ENCODE assay signal across 8 cellular contexts in genomic region chr7:32992750-32993149, GRCh38. TPM values are rescaled to one million over a fixed set of nuclear protein-coding genes. Genes with fewer than 3 reads are reported as not detected.
DNase-seq lines count a peak whose midpoint lies in the region; ATAC-seq, FAIRE-seq and TF ChIP-seq lines count a peak whose summit lies in the region.
"Not testable (repeated sequence)": the region's sequence is repeated elsewhere in the genome, so short reads cannot be mapped to it uniquely, and the experiment has no call there.

No MANE protein-coding gene starts in this region.

- H3K36me3 ChIP-seq in RWPE2 (ENCODE audit: low read depth) = peaks cover 13% of the 10 kb centered on the region
- H3K36me3 ChIP-seq in colonic mucosa; lung (ENCODE audit: control insufficient read depth in 2 of 2, insufficient read depth in 2 of 2, low read length in 2 of 2); pancreas: not testable (repeated sequence)

- 45 to 51% methylated on average over 6 of the region's 6 CpGs for WGBS in lung, 2 donors
- 77% methylated on average over 6 of the region's 6 CpGs for WGBS in pancreas, 2 donors

- TF ChIP-seq CTCF in RWPE2 (IDR thresholded peaks at IDR 0.05; ENCODE audit: poor library complexity, severe bottlenecking); colonic mucosa (IDR thresholded peaks at IDR 0.05); lung (IDR thresholded peaks at IDR 0.05; ENCODE audit: control extremely low read depth, extremely low read depth); pancreas (IDR thresholded peaks at IDR 0.05); type B pancreatic cell (conservative IDR thresholded peaks at IDR 0.05): not testable (repeated sequence)

- CTCF ChIA-PET in activated naive CD4-positive, alpha-beta T cell treated with anti-CD3 and anti-CD28 coated beads for 36 hours (lab: Charles Lee) = not testable (repeated sequence)

- H3K36me3 Mint-ChIP-seq in activated naive CD4-positive, alpha-beta T cell treated with anti-CD3 and anti-CD28 coated beads for 36 hours (ENCODE audit: low read depth) = not testable (repeated sequence)
- peaks cover 14% of the 10 kb centered on the region for H3K36me3 Mint-ChIP-seq in type B pancreatic cell

- H3K27me3 ChIP-seq in RWPE2 (ENCODE audit: insufficient read depth, poor library complexity, severe bottlenecking); colonic mucosa; lung (ENCODE audit: control insufficient read depth, insufficient read depth); pancreas: not testable (repeated sequence)

- FAIRE-seq in pancreas (lab: Jason Lieb, UNC) = peak; percentile 26

- not testable (repeated sequence) for H3K27me3 Mint-ChIP-seq in activated naive CD4-positive, alpha-beta T cell treated with anti-CD3 and anti-CD28 coated beads for 36 hours (ENCODE audit: low read depth); type B pancreatic cell

- DNase-seq in ELF-1 (ENCODE audit: low read depth, low spot score) (peak; percentile 15), colonic mucosa (peak; percentile 73)
- not testable (repeated sequence) for DNase-seq in RWPE2 (ENCODE audit: low spot score); left cardiac atrium; lung (ENCODE audit: low spot score); pancreas; type B pancreatic cell (ENCODE audit: extremely low spot score, unreplicated experiment)
- DNase-seq in activated naive CD4-positive, alpha-beta T cell treated with anti-CD3 and anti-CD28 coated beads for 36 hours = peak; percentile 12

- H3K9me3 ChIP-seq in RWPE2 (ENCODE audit: severe bottlenecking); colonic mucosa; lung (ENCODE audit: control insufficient read depth in 2 of 2, insufficient read depth in 1 of 2, low read length in 1 of 2); pancreas: not testable (repeated sequence)

- H3K4me3 Mint-ChIP-seq in activated naive CD4-positive, alpha-beta T cell treated with anti-CD3 and anti-CD28 coated beads for 36 hours; type B pancreatic cell: not testable (repeated sequence)

- not testable (repeated sequence) for H3K4me3 ChIP-seq in RWPE2 (ENCODE audit: severe bottlenecking); colonic mucosa; lung; pancreas

- peak; percentile 96 for ATAC-seq in RWPE2 (ENCODE audit: low read depth)
- ATAC-seq in left cardiac atrium = peak; percentile 50 to 78
- peak; percentile 31 for ATAC-seq in lung (ENCODE audit: insufficient read depth, low FRiP score)
- peak in 3 of 4 donors; percentile 76 to 87 (median 84) for ATAC-seq in pancreas

- H3K27ac Mint-ChIP-seq in activated naive CD4-positive, alpha-beta T cell treated with anti-CD3 and anti-CD28 coated beads for 36 hours = not testable (repeated sequence)
- H3K27ac Mint-ChIP-seq in type B pancreatic cell = peak overlapping the region; percentile 8

- not testable (repeated sequence) for H3K4me1 ChIP-seq in RWPE2 (ENCODE audit: insufficient read depth, poor library complexity, severe bottlenecking); colonic mucosa; lung (ENCODE audit: control insufficient read depth in 2 of 2, insufficient read depth in 2 of 2, low read length in 2 of 2); pancreas

- peaks cover 17% of the 10 kb centered on the region for H3K4me1 Mint-ChIP-seq in activated naive CD4-positive, alpha-beta T cell treated with anti-CD3 and anti-CD28 coated beads for 36 hours (ENCODE audit: low read depth)
- H3K4me1 Mint-ChIP-seq in type B pancreatic cell (ENCODE audit: unreplicated experiment) = not testable (repeated sequence)

- H3K27ac ChIP-seq in RWPE2 (ENCODE audit: poor library complexity, severe bottlenecking); pancreas: not testable (repeated sequence)
- H3K27ac ChIP-seq in colonic mucosa (peak overlapping the region; percentile 70), lung (ENCODE audit: low read depth in 1 of 2, low read length in 1 of 2) (peak overlapping the region in 1 of 2 donors; percentile 14)

- H3K9me3 Mint-ChIP-seq in activated naive CD4-positive, alpha-beta T cell treated with anti-CD3 and anti-CD28 coated beads for 36 hours; type B pancreatic cell: not testable (repeated sequence)

- intact Hi-C loops in activated naive CD4-positive, alpha-beta T cell treated with anti-CD3 and anti-CD28 coated beads for 36 hours (cut with micrococcal nuclease); colonic mucosa (cut with DNase I); left cardiac atrium (cut with DNase I); pancreas (cut with DNase I): not testable (repeated sequence)

- not testable (repeated sequence) for H3K9ac ChIP-seq in colonic mucosa (ENCODE audit: low read depth in 2 of 2, low read length in 2 of 2)

RNA-seq across cellular contexts. Expression of gene FKBP9, which starts 35.5 kb away (rescaled TPM):
- total RNA-seq in activated naive CD4-positive, alpha-beta T cell treated with anti-CD3 and anti-CD28 coated beads for 36 hours = under 1 TPM; 0.62 to 0.64 TPM
- total RNA-seq in colonic mucosa (100 to 1,000 TPM in 1 of 2 donors, 10 to 100 TPM in 1; 73.2 to 115 TPM), left cardiac atrium (100 to 1,000 TPM; 116 to 122 TPM), lung (100 to 1,000 TPM; 117 to 118 TPM), pancreas (10 to 100 TPM; 44.1 to 82.4 (median 54.8) TPM), type B pancreatic cell (ENCODE audit: low replicate concordance) (76.0 and 131 TPM in 2 replicates)
- polyA plus RNA-seq in lung (10 to 100 TPM; 24.2 to 31.0 TPM), pancreas (10 to 100 TPM; 20.0 to 20.8 TPM)

Comparison
In these comparisons a context has a peak if more than half of its experiments do, and no peak if none do; other contexts are left out.
1. ATAC-seq: peak in every context shown above with its lines; median percentile 96 in RWPE2; 84 in pancreas; 64 in left cardiac atrium; 31 in lung.
2. RNA of gene FKBP9, which starts 35.5 kb away (total RNA-seq): 116 to 122 TPM in left cardiac atrium, 117 to 118 TPM in lung, 73.2 to 115 TPM in colonic mucosa, 76.0 to 131 TPM in type B pancreatic cell and 44.1 to 82.4 TPM in pancreas; 0.62 to 0.64 TPM in activated naive CD4-positive, alpha-beta T cell treated with anti-CD3 and anti-CD28 coated beads for 36 hours; every median in the first group is over 10 times any median in the second.